Comparison of ENCODE assay signal across 10 cellular contexts in genomic region chr16:12804395-12804794, GRCh38. TPM values are rescaled to one million over a fixed set of nuclear protein-coding genes. Genes with fewer than 3 reads are reported as not detected.
DNase-seq lines count a peak whose midpoint lies in the region; ATAC-seq, FAIRE-seq and TF ChIP-seq lines count a peak whose summit lies in the region.
"Had no signal": no experiment of that assay in that cellular context is flagged by ENCODE, and none has a peak within 500 bp of the region (broad histone marks: within the 10 kb centered on the region; RNA-seq: fewer than 3 reads in every experiment).

No MANE protein-coding gene starts in this region.

- CTCF ChIA-PET in Calu3 (lab: Charles Lee), result interaction anchor here (0.7 kb wide), 2 partner anchors 345 to 961 kb away, joined by 3 to 4 read pairs; no protein-coding TSS in a partner anchor

- no peaks in the 10 kb centered on the region for H3K9me3 Mint-ChIP-seq in activated T-cell treated with anti-CD3 and anti-CD28 coated beads, Interleukin-2, amount 50 U/mL, for 4 hours
- H3K9me3 Mint-ChIP-seq in activated T-helper 17 cell treated with anti-CD3 and anti-CD28 coated beads, Interleukin-2, amount 50 U/mL, for 72 hours, result no peaks in the 10 kb centered on the region
- peaks cover 5% of the 10 kb centered on the region for H3K9me3 Mint-ChIP-seq in Calu3 (ENCODE audit: low read depth, unreplicated experiment)

- H3K4me1 ChIP-seq in keratinocyte (ENCODE audit: control insufficient read depth, extremely low read depth, insufficient read depth, low read length) (peaks cover 13% of the 10 kb centered on the region), stomach (peaks cover 10 to 45% (median 38%) of the 10 kb centered on the region in 4 donors), kidney (ENCODE audit: control insufficient read depth in 1 of 2, insufficient read depth in 1 of 2, low read depth in 1 of 2, low read length in 2 of 2) (peaks cover 3 to 10% of the 10 kb centered on the region in 2 donors)
- H3K4me1 ChIP-seq: BE2C had no signal

- ATAC-seq in activated T-cell treated with anti-CD3 and anti-CD28 coated beads, Interleukin-2, amount 50 U/mL, for 4 hours, result no peak
- no peak for ATAC-seq in activated T-helper 17 cell treated with anti-CD3 and anti-CD28 coated beads, Interleukin-2, amount 50 U/mL, for 72 hours (replicated peaks)
- no peak for ATAC-seq in GM21423 (IDR thresholded peaks at IDR 0.05; ENCODE audit: unreplicated experiment)

- WGBS in stomach, 5 donors, result 74 to 85% (median 83%) methylated on average over 9 of the region's 9 CpGs

- peaks cover 14% of the 10 kb centered on the region for H3K79me2 ChIP-seq in keratinocyte (ENCODE audit: control insufficient read depth, insufficient read depth, low read length)

- dilution Hi-C loops in keratinocyte (cut with MboI; ENCODE audit: extremely low pct_ligation_motif_present, low sequenced_read_pairs), result no loop called here

- FAIRE-seq in keratinocyte (lab: Jason Lieb, UNC) (no peak), kidney (lab: Jason Lieb, UNC) (no peak)

- no peaks in the 10 kb centered on the region for H3K36me3 Mint-ChIP-seq in activated T-cell treated with anti-CD3 and anti-CD28 coated beads, Interleukin-2, amount 50 U/mL, for 4 hours (ENCODE audit: insufficient read depth)
- H3K36me3 Mint-ChIP-seq in activated T-helper 17 cell treated with anti-CD3 and anti-CD28 coated beads, Interleukin-2, amount 50 U/mL, for 72 hours (ENCODE audit: low read depth), result peaks cover 20% of the 10 kb centered on the region
- H3K36me3 Mint-ChIP-seq in Calu3 (ENCODE audit: insufficient read depth, unreplicated experiment), result peaks cover 4% of the 10 kb centered on the region

- H3K27ac ChIP-seq in keratinocyte (ENCODE audit: control insufficient read depth, insufficient read depth, low read length) (no peak overlapping the region), stomach (peak overlapping the region in 1 of 5 donors; percentile 95), kidney (ENCODE audit: low read depth in 2 of 2, low read length in 2 of 2) (no peak overlapping the region)

- BruUV-seq in Calu3 (replicated peaks; lab: Mats Ljungman, UMichigan), result no TSS peak

- peaks cover 21% of the 10 kb centered on the region for H3K4me1 Mint-ChIP-seq in activated T-cell treated with anti-CD3 and anti-CD28 coated beads, Interleukin-2, amount 50 U/mL, for 4 hours (ENCODE audit: low read depth)
- peaks cover 22% of the 10 kb centered on the region for H3K4me1 Mint-ChIP-seq in activated T-helper 17 cell treated with anti-CD3 and anti-CD28 coated beads, Interleukin-2, amount 50 U/mL, for 72 hours
- peaks cover 8% of the 10 kb centered on the region for H3K4me1 Mint-ChIP-seq in Calu3 (ENCODE audit: low read depth, unreplicated experiment)

- H3K4me3 ChIP-seq in keratinocyte (ENCODE audit: control insufficient read depth in 2 of 3, extremely low read depth in 1 of 3, insufficient read depth in 2 of 3, low read depth in 1 of 3, low read length in 3 of 3) (no peak overlapping the region), stomach (peak overlapping the region; percentile 61 to 72 (median 66)), kidney (ENCODE audit: low read length in 2 of 2) (peak overlapping the region in 1 of 2 donors; percentile 92)

- H3K9ac ChIP-seq in keratinocyte (ENCODE audit: control insufficient read depth, extremely low read depth, insufficient read depth, low read length), result no peak overlapping the region
- H3K9ac ChIP-seq in kidney (ENCODE audit: low read length in 2 of 2), result no peak overlapping the region

- no peak for TF ChIP-seq POLR2A in stomach (IDR thresholded peaks at IDR 0.05)

- H3K27ac Mint-ChIP-seq in activated T-helper 17 cell treated with anti-CD3 and anti-CD28 coated beads, Interleukin-2, amount 50 U/mL, for 72 hours, result peak overlapping the region; percentile 17
- no peak overlapping the region for H3K27ac Mint-ChIP-seq in Calu3 (ENCODE audit: unreplicated experiment)

- no peaks in the 10 kb centered on the region for H3K27me3 ChIP-seq in keratinocyte (ENCODE audit: control insufficient read depth, extremely low read depth, insufficient read depth, low read length)
- no peaks in the 10 kb centered on the region for H3K27me3 ChIP-seq in stomach
- H3K27me3 ChIP-seq: BE2C, brain microvascular endothelial cell had no signal

- peaks cover 4% of the 10 kb centered on the region for H3K27me3 Mint-ChIP-seq in activated T-cell treated with anti-CD3 and anti-CD28 coated beads, Interleukin-2, amount 50 U/mL, for 4 hours (ENCODE audit: low read depth)
- H3K27me3 Mint-ChIP-seq in activated T-helper 17 cell treated with anti-CD3 and anti-CD28 coated beads, Interleukin-2, amount 50 U/mL, for 72 hours, result no peaks in the 10 kb centered on the region
- H3K27me3 Mint-ChIP-seq in Calu3 (ENCODE audit: unreplicated experiment), result no peaks in the 10 kb centered on the region

- no peaks in the 10 kb centered on the region for H4K20me1 ChIP-seq in keratinocyte (ENCODE audit: control insufficient read depth, extremely low read depth, insufficient read depth, low read length)

- no peaks in the 10 kb centered on the region for H3K9me3 ChIP-seq in keratinocyte (ENCODE audit: control insufficient read depth, low read depth, low read length)
- no peaks in the 10 kb centered on the region for H3K9me3 ChIP-seq in stomach
- no peaks in the 10 kb centered on the region for H3K9me3 ChIP-seq in kidney (ENCODE audit: control insufficient read depth in 1 of 2, low read length in 2 of 2)
- H3K9me3 ChIP-seq: BE2C had no signal

- intact Hi-C loops in stomach (cut with DNase I; ENCODE audit: low total_unique reads), result no loop called here
- intact Hi-C loops in kidney (cut with DNase I), result no loop called here
- intact Hi-C loops in Calu3 (cut with micrococcal nuclease; ENCODE audit: unreplicated experiment), result no loop called here

- DNase-seq in activated T-cell treated with anti-CD3 and anti-CD28 coated beads, Interleukin-2, amount 50 U/mL, for 4 hours, result no peak
- DNase-seq in activated T-cell treated with anti-CD3 and anti-CD28 coated beads, Interleukin-2, amount 50 U/mL, for 48 hours, result no peak
- DNase-seq in keratinocyte (ENCODE audit: low read depth, low spot score) (no peak), stomach (no peak), kidney (no peak), Calu3 (no peak)

- peak overlapping the region; percentile 66 for H3K4me3 Mint-ChIP-seq in activated T-cell treated with anti-CD3 and anti-CD28 coated beads, Interleukin-2, amount 50 U/mL, for 4 hours
- H3K4me3 Mint-ChIP-seq in activated T-helper 17 cell treated with anti-CD3 and anti-CD28 coated beads, Interleukin-2, amount 50 U/mL, for 72 hours, result peak overlapping the region; percentile 97
- no peak overlapping the region for H3K4me3 Mint-ChIP-seq in Calu3 (ENCODE audit: low read depth, unreplicated experiment)

- no peaks in the 10 kb centered on the region for H3K9me1 ChIP-seq in keratinocyte (ENCODE audit: control insufficient read depth, extremely low read depth, insufficient read depth, low read length)

- no peaks in the 10 kb centered on the region for H3K36me3 ChIP-seq in keratinocyte (ENCODE audit: control insufficient read depth in 2 of 2, extremely low read depth in 1 of 2, insufficient read depth in 2 of 2, low read length in 2 of 2)
- no peaks in the 10 kb centered on the region for H3K36me3 ChIP-seq in stomach
- no peaks in the 10 kb centered on the region for H3K36me3 ChIP-seq in kidney (ENCODE audit: control insufficient read depth in 1 of 2, insufficient read depth in 2 of 2, low read length in 2 of 2)
- H3K36me3 ChIP-seq: BE2C, brain microvascular endothelial cell had no signal

- H2AFZ ChIP-seq in keratinocyte (ENCODE audit: control insufficient read depth, low read length), result peak overlapping the region; percentile 40

- no peak for TF ChIP-seq EP300 in stomach (IDR thresholded peaks at IDR 0.05)

- TF ChIP-seq CTCF in keratinocyte (optimal IDR thresholded peaks at IDR 0.05 in 1 of 3, IDR thresholded peaks at IDR 0.05 in 1 of 3, conservative IDR thresholded peaks at IDR 0.05 in 1 of 3; ENCODE audit: extremely low read depth in 1 of 3, insufficient read depth in 2 of 3, low read length in 3 of 3) (no peak), stomach (IDR thresholded peaks at IDR 0.05) (no peak), kidney (IDR thresholded peaks at IDR 0.05; ENCODE audit: borderline replicate concordance, extremely low read depth, insufficient read depth) (no peak), Calu3 (IDR thresholded peaks at IDR 0.05; ENCODE audit: unreplicated experiment) (no peak)

- H3K4me2 ChIP-seq in keratinocyte (ENCODE audit: control insufficient read depth, extremely low read depth, insufficient read depth, low read depth, low read length), result peak overlapping the region; percentile 88

RNA-seq across cellular contexts. Expression of gene CPPED1, which starts 0.7 kb away (rescaled TPM):
- 1 to 10 TPM; 5.8 to 8.6 (median 8.2) TPM for total RNA-seq in activated T-cell treated with anti-CD3 and anti-CD28 coated beads, Interleukin-2, amount 50 U/mL, for 4 hours
- total RNA-seq in activated T-helper 17 cell treated with anti-CD3 and anti-CD28 coated beads, Interleukin-2, amount 50 U/mL, for 72 hours, result 10 to 100 TPM; 27.5 to 44.5 TPM
- polyA plus RNA-seq in keratinocyte (12.1 to 14.4 TPM (median 12.6 TPM) in 3 replicates), stomach (10 to 100 TPM in 1 of 3 donors, 1 to 10 TPM in 2; 8.0 to 11.8 (median 9.0) TPM), kidney (ENCODE audit: insufficient read depth, low read depth, low replicate concordance) (29.7 TPM)
- polyA plus RNA-seq in keratinocyte (2011; ENCODE audit: low read depth), result 2.5 TPM
- 11.2 and 20.5 TPM in 2 replicates for polyA plus RNA-seq in keratinocyte (2011; cell fraction: cytosol; rRNA removed)
- 12.2 and 13.1 TPM in 2 replicates for polyA plus RNA-seq in keratinocyte (2011; cell fraction: nucleus; rRNA removed)
- 4.4 and 10.7 TPM in 2 replicates for polyA plus RNA-seq in keratinocyte (2012; ENCODE audit: low replicate concordance)
- 11.0 to 15.2 TPM (median 13.9 TPM) in 3 replicates for polyA minus RNA-seq in keratinocyte
- 13.6 TPM for polyA minus RNA-seq in keratinocyte (2011; cell fraction: cytosol; rRNA and poly(A)+ RNA removed)
- polyA minus RNA-seq in keratinocyte (2011; cell fraction: nucleus; rRNA and poly(A)+ RNA removed), result 8.1 TPM in 2 replicates
- total RNA-seq in stomach (100 to 1,000 TPM in 1 of 5 donors, 10 to 100 TPM in 4; 11.3 to 178 (median 19.7) TPM), kidney (41.1 TPM), Calu3 (2022) (not detected in 2 replicates)

Comparison
In these comparisons a context has a peak if more than half of its experiments do, and no peak if none do; other contexts are left out.
1. H3K4me3 ChIP-seq: peak in stomach (4 of 4); none in keratinocyte (0 of 3).